Comparison of ENCODE assay signal across 8 cellular contexts in the genomic region with DNA sequence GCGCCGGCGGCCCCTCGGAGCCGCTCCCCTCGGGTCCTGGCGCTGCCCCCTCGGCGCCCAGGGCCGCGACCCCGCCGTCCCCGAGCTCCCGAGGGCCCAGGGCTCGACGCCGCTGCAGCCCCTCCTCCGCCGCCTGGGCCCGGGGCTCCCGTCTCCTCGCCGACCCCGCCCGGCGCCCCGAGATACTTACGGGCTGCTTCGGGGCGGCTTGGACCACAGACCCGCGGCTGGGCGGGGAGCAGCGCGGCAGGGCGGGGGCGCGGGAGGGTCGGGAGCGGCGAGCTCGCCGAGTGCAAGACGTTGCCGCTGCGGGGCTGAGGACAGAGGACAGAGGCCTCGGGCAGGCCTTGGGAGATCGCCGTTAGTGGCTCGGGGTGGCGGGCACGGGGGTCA. TPM values are rescaled to one million over a fixed set of nuclear protein-coding genes. Genes with fewer than 3 reads are reported as not detected.
DNase-seq lines count a peak whose midpoint lies in the region; ATAC-seq, FAIRE-seq and TF ChIP-seq lines count a peak whose summit lies in the region.

No MANE protein-coding gene starts in this region.

- DNase-seq in SK-N-MC (ENCODE audit: low read depth, low spot score) (no peak), heart right ventricle (no peak), small intestine (no peak), AG20443 (ENCODE audit: low spot score) (no peak), OCI-M2 (lab: John Stamatoyannopoulos, UW; ENCODE audit: unreplicated experiment) (no peak)

- H3K4me3 ChIP-seq in BLaER1 (peak overlapping the region; percentile 99), SK-N-MC (peak overlapping the region; percentile 98), heart right ventricle (peak overlapping the region; percentile 55 to 97 (median 88)), small intestine (ENCODE audit: low read depth in 1 of 2, low read length in 2 of 2) (peak overlapping the region; percentile 85 to 99)

- H3K27ac ChIP-seq in BLaER1 (peak overlapping the region; percentile 92), SK-N-MC (no peak overlapping the region), heart right ventricle (peak overlapping the region; percentile 96 to 100 (median 100)), small intestine (ENCODE audit: low read depth in 1 of 2, low read length in 1 of 2) (peak overlapping the region; percentile 98 to 100)

- intact Hi-C loops in heart right ventricle (cut with DNase I): loop anchor here in 8 of 10 donors (1.0 to 5.0 kb wide), 13 partner anchors 36 to 255 kb away; a partner anchor contains a TSS

- H3K4me2 ChIP-seq in BLaER1: peak overlapping the region; percentile 73

- WGBS in heart right ventricle, 2 donors: 0% methylated on average over 19 to 53 of the region's 53 CpGs
- WGBS in small intestine, 3 donors: 0 to 1% (median 1%) methylated on average over 26 to 53 of the region's 53 CpGs

- TF ChIP-seq CTCF in heart right ventricle (IDR thresholded peaks at IDR 0.05): no peak

- no peak for FAIRE-seq in small intestine (lab: Jason Lieb, UNC)

- H3K4me1 ChIP-seq in BLaER1: peaks cover 51% of the 10 kb centered on the region
- peaks cover 0 to 54% (median 42%) of the 10 kb centered on the region in 9 donors for H3K4me1 ChIP-seq in heart right ventricle
- H3K4me1 ChIP-seq in small intestine (ENCODE audit: control insufficient read depth in 2 of 2, insufficient read depth in 1 of 2, low read depth in 1 of 2, low read length in 1 of 2): no peaks in the 10 kb centered on the region

- H3K9ac ChIP-seq in BLaER1 (peak overlapping the region; percentile 97), SK-N-MC (ENCODE audit: insufficient read length) (peak overlapping the region; percentile 82)

- peaks cover 23% of the 10 kb centered on the region for H3K36me3 ChIP-seq in BLaER1
- H3K36me3 ChIP-seq in SK-N-MC (ENCODE audit: insufficient read depth, low read length): peaks cover 6% of the 10 kb centered on the region
- peaks cover 0 to 31% (median 9%) of the 10 kb centered on the region in 9 donors for H3K36me3 ChIP-seq in heart right ventricle
- H3K36me3 ChIP-seq in small intestine (ENCODE audit: control insufficient read depth in 2 of 2, insufficient read depth in 2 of 2, low read length in 2 of 2): peaks cover 0 to 8% of the 10 kb centered on the region in 2 donors

- peaks cover 38% of the 10 kb centered on the region for H4K20me1 ChIP-seq in BLaER1

- no peaks in the 10 kb centered on the region for H3K27me3 ChIP-seq in BLaER1
- no peaks in the 10 kb centered on the region for H3K27me3 ChIP-seq in heart right ventricle
- H3K27me3 ChIP-seq in small intestine (ENCODE audit: control insufficient read depth in 2 of 2, insufficient read depth in 2 of 2, low read length in 2 of 2): no peaks in the 10 kb centered on the region

- H3K9me3 ChIP-seq in BLaER1: no peaks in the 10 kb centered on the region
- H3K9me3 ChIP-seq in SK-N-MC (ENCODE audit: low read depth, low read length): no peaks in the 10 kb centered on the region
- no peaks in the 10 kb centered on the region for H3K9me3 ChIP-seq in heart right ventricle
- H3K9me3 ChIP-seq in small intestine (ENCODE audit: control insufficient read depth, low read depth): no peaks in the 10 kb centered on the region

- ATAC-seq in GM21825 (IDR thresholded peaks at IDR 0.05; ENCODE audit: unreplicated experiment): peak; percentile 3
- ATAC-seq in heart right ventricle: peak in 3 of 8 donors; percentile 0 to 6 (median 1)
- no peak for ATAC-seq in HG03097 (IDR thresholded peaks at IDR 0.05; ENCODE audit: low FRiP score, unreplicated experiment)

RNA-seq across cellular contexts. Expression of a gene that starts 0.3 kb away (rescaled TPM):
- total RNA-seq in heart right ventricle: 100 to 1,000 TPM in 6 of 10 donors, 10 to 100 TPM in 4; 54.7 to 134 (median 106) TPM
- 10 to 100 TPM; 15.6 to 31.7 TPM for polyA plus RNA-seq in heart right ventricle
- 10 to 100 TPM; 24.6 to 42.0 (median 34.4) TPM for polyA plus RNA-seq in small intestine

RNA-seq across cellular contexts. Expression of a gene that starts 30.5 kb away (rescaled TPM):
- 1 to 10 TPM in 2 of 10 donors, under 1 TPM in 8; 0.22 to 1.7 (median 0.54) TPM for total RNA-seq in heart right ventricle
- polyA plus RNA-seq in heart right ventricle (under 1 TPM; 0.10 to 0.51 TPM), small intestine (under 1 TPM in 1 of 3 donors, not detected in 2; 0.10 TPM)
